14 cellular contexts compared by ENCODE assay signal in genomic region chr10:73871295-73871914, GRCh38. TPM values are rescaled to one million over a fixed set of nuclear protein-coding genes. Genes with fewer than 3 reads are reported as not detected.
DNase-seq lines count a peak whose midpoint lies in the region; ATAC-seq and TF ChIP-seq lines count a peak whose summit lies in the region.
"Had no signal": no experiment of that assay in that cellular context is flagged by ENCODE, and none has a peak within 500 bp of the region (broad histone marks: within the 10 kb centered on the region; RNA-seq: fewer than 3 reads in every experiment).

No MANE protein-coding gene starts in this region.

- H3K27me3 ChIP-seq in muscle layer of duodenum (ENCODE audit: low read depth, low read length) (no peaks in the 10 kb centered on the region), upper lobe of left lung (no peaks in the 10 kb centered on the region)

- no peak for DNase-seq in activated naive CD4-positive, alpha-beta T cell treated with anti-CD3 and anti-CD28 coated beads for 36 hours
- no peak for DNase-seq in activated naive CD4-positive, alpha-beta T cell treated with Interleukin-2 at 50 U/mL for 16 hours
- DNase-seq in upper lobe of left lung (no peak), omental fat pad (ENCODE audit: low spot score) (no peak), cerebellar cortex (ENCODE audit: low spot score) (no peak)
- DNase-seq: activated gamma-delta T cell treated with Interleukin-2 at 50 U/mL for 16 hours, left ventricle myocardium superior, NCI-H1105 treated with DMSO at 0.1 percent for 48 hours, NCI-H524 treated with DMSO at 0.1 percent for 48 hours, WERI-Rb-1 had no signal

- no peak overlapping the region for H3K4me3 Mint-ChIP-seq in activated naive CD4-positive, alpha-beta T cell treated with anti-CD3 and anti-CD28 coated beads for 36 hours

- ATAC-seq in upper lobe of left lung (ENCODE audit: low FRiP score in 2 of 2) (no peak), omental fat pad (ENCODE audit: low FRiP score) (no peak), GM18909 (IDR thresholded peaks at IDR 0.05; ENCODE audit: poor library complexity, unreplicated experiment) (no peak)
- ATAC-seq: left ventricle myocardium superior, Right ventricle myocardium inferior had no signal

- no peaks in the 10 kb centered on the region for H3K9me3 Mint-ChIP-seq in activated naive CD4-positive, alpha-beta T cell treated with anti-CD3 and anti-CD28 coated beads for 36 hours

- peak overlapping the region; percentile 65 for H3K27ac Mint-ChIP-seq in activated naive CD4-positive, alpha-beta T cell treated with anti-CD3 and anti-CD28 coated beads for 36 hours

- no peak overlapping the region for H3K4me3 ChIP-seq in muscle layer of duodenum (ENCODE audit: low read depth in 1 of 2, low read length in 2 of 2)
- no peak overlapping the region for H3K4me3 ChIP-seq in upper lobe of left lung

- CTCF ChIA-PET in activated naive CD4-positive, alpha-beta T cell treated with anti-CD3 and anti-CD28 coated beads for 36 hours (lab: Charles Lee) = interaction anchor here (1.2 to 2.3 kb wide), 2 partner anchors 8 to 22 kb away, joined by 4 to 15 read pairs; no protein-coding TSS in a partner anchor

- WGBS in upper lobe of left lung, 2 donors = 67 to 68% methylated on average over 6 of the region's 6 CpGs

- intact Hi-C loops in activated naive CD4-positive, alpha-beta T cell treated with anti-CD3 and anti-CD28 coated beads for 36 hours (cut with micrococcal nuclease) = loop anchor here (10.0 kb wide), 1 partner anchor 1363 kb away; the partner anchor contains the start of gene COMTD1

- peaks cover 4% of the 10 kb centered on the region for H3K36me3 Mint-ChIP-seq in activated naive CD4-positive, alpha-beta T cell treated with anti-CD3 and anti-CD28 coated beads for 36 hours (ENCODE audit: low read depth)

- H3K27ac ChIP-seq in angular gyrus (ENCODE audit: low read depth, low read length) = peak overlapping the region; percentile 56
- H3K27ac ChIP-seq in muscle layer of duodenum (ENCODE audit: low read length) = peak overlapping the region; percentile 34
- H3K27ac ChIP-seq in upper lobe of left lung = peak overlapping the region in 3 of 4 donors; percentile 28 to 91 (median 42)
- H3K27ac ChIP-seq: WERI-Rb-1 had no signal

- H3K9me3 ChIP-seq in muscle layer of duodenum (ENCODE audit: control insufficient read depth in 1 of 2, low read length in 2 of 2) = no peaks in the 10 kb centered on the region
- no peaks in the 10 kb centered on the region for H3K9me3 ChIP-seq in upper lobe of left lung

- TF ChIP-seq CTCF in upper lobe of left lung (IDR thresholded peaks at IDR 0.05) (no peak), omental fat pad (IDR thresholded peaks at IDR 0.05) (no peak)

- H3K36me3 ChIP-seq in muscle layer of duodenum (ENCODE audit: control insufficient read depth in 1 of 2, insufficient read depth in 2 of 2, low read length in 2 of 2) = peaks cover 0 to 18% of the 10 kb centered on the region in 2 donors
- H3K36me3 ChIP-seq in upper lobe of left lung = peaks cover 0 to 30% (median 14%) of the 10 kb centered on the region in 4 donors

- H3K4me1 Mint-ChIP-seq in activated naive CD4-positive, alpha-beta T cell treated with anti-CD3 and anti-CD28 coated beads for 36 hours (ENCODE audit: low read depth) = peaks cover 64% of the 10 kb centered on the region

- TF ChIP-seq EP300 in upper lobe of left lung (IDR thresholded peaks at IDR 0.05) = no peak

- H3K4me1 ChIP-seq in muscle layer of duodenum (ENCODE audit: control insufficient read depth in 1 of 2, insufficient read depth in 2 of 2, low read length in 2 of 2) = peaks cover 28 to 74% of the 10 kb centered on the region in 2 donors
- H3K4me1 ChIP-seq in upper lobe of left lung = peaks cover 44 to 57% (median 50%) of the 10 kb centered on the region in 4 donors

- TF ChIP-seq POLR2A in upper lobe of left lung (IDR thresholded peaks at IDR 0.05) = no peak

- no peaks in the 10 kb centered on the region for H3K27me3 Mint-ChIP-seq in activated naive CD4-positive, alpha-beta T cell treated with anti-CD3 and anti-CD28 coated beads for 36 hours (ENCODE audit: low read depth)

RNA-seq across cellular contexts. Expression of gene CAMK2G, which starts 3.0 kb away (rescaled TPM):
- 10 to 100 TPM; 22.9 to 26.3 TPM for total RNA-seq in activated naive CD4-positive, alpha-beta T cell treated with anti-CD3 and anti-CD28 coated beads for 36 hours
- total RNA-seq in upper lobe of left lung (10 to 100 TPM; 25.7 to 52.3 (median 43.0) TPM), omental fat pad (10 to 100 TPM; 10.6 to 35.8 (median 15.6) TPM)

RNA-seq across cellular contexts. Expression of gene PLAU, which starts 39.5 kb away (rescaled TPM):
- under 1 TPM; 0.26 to 0.27 TPM for total RNA-seq in activated naive CD4-positive, alpha-beta T cell treated with anti-CD3 and anti-CD28 coated beads for 36 hours
- total RNA-seq in upper lobe of left lung = 10 to 100 TPM in 3 of 6 donors, 1 to 10 TPM in 3; 8.2 to 38.8 (median 12.4) TPM
- 10 to 100 TPM in 3 of 4 donors, 1 to 10 TPM in 1; 7.3 to 75.2 (median 31.9) TPM for total RNA-seq in omental fat pad

Comparison
In these comparisons a context has a peak if more than half of its experiments do, and no peak if none do; other contexts are left out.
1. RNA of gene PLAU, which starts 39.5 kb away (total RNA-seq): 7.3 to 75.2 TPM in omental fat pad and 8.2 to 38.8 TPM in upper lobe of left lung; 0.26 to 0.27 TPM in activated naive CD4-positive, alpha-beta T cell treated with anti-CD3 and anti-CD28 coated beads for 36 hours; every median in the first group is over 4 times any median in the second.
2. Peak in every context shown above with its lines, with median percentiles within 50 percentile points of each other: H3K27ac ChIP-seq.